Comparison of ENCODE assay signal across 1 cellular context in genomic region chr4:83231620-83232056, GRCh38.
TF ChIP-seq lines count a peak whose summit lies in the region.

No MANE protein-coding gene starts in this region.

TF ChIP-seq in GM12878, 131 proteins besides CTCF, POLR2A, EP300 and RAD21 (continued from another document):
- 0 out of 2 replicates have a peak, but pooled peaks have one; percentile 13 for TF ChIP-seq ZNF687 (IDR thresholded peaks at IDR 0.05)
- peak; percentile 34; the same call in 1 of the 2 replicates for TF ChIP-seq ATF2 (IDR thresholded peaks at IDR 0.05; ENCODE audit: low read length)
- no peak for TF ChIP-seq FOS (IDR thresholded peaks at IDR 0.05; ENCODE audit: borderline replicate concordance, extremely low read depth, insufficient read length)
- no peak for TF ChIP-seq BCL3 (IDR thresholded peaks at IDR 0.05; ENCODE audit: borderline replicate concordance, insufficient read depth, low read depth, low read length, poor library complexity, severe bottlenecking)
- TF ChIP-seq CBFB (IDR thresholded peaks at IDR 0.05; ENCODE audit: low read depth), result peak; percentile 75
- TF ChIP-seq NR2F1 (conservative IDR thresholded peaks at IDR 0.05), result peak; percentile 76; the same call in 1 of the 2 replicates
- TF ChIP-seq MLLT1 (IDR thresholded peaks at IDR 0.05), result peak; percentile 41; the same call in 1 of the 2 replicates
- TF ChIP-seq SKIL (IDR thresholded peaks at IDR 0.05; ENCODE audit: low read depth, poor library complexity, severe bottlenecking), result peak; percentile 90
- TF ChIP-seq E2F4 (IDR thresholded peaks at IDR 0.05; ENCODE audit: low read depth, low read length), result no peak
- TF ChIP-seq IKZF2 (IDR thresholded peaks at IDR 0.05), result peak; percentile 92
- no peak for TF ChIP-seq TCF7 (IDR thresholded peaks at IDR 0.05; ENCODE audit: borderline replicate concordance)
- peak; percentile 49; the same call in 1 of the 2 replicates for TF ChIP-seq SPI1 (IDR thresholded peaks at IDR 0.05; ENCODE audit: borderline replicate concordance, insufficient read depth, low read depth, low read length)
- TF ChIP-seq IKZF1 (conservative IDR thresholded peaks at IDR 0.05), result peak; percentile 90
- TF ChIP-seq SIX5 (IDR thresholded peaks at IDR 0.05; ENCODE audit: low read depth, low read length, severe bottlenecking), result no peak
- 0 out of 2 replicates have a peak, but pooled peaks have one; percentile 15 for TF ChIP-seq NR2C1 (IDR thresholded peaks at IDR 0.05)
- TF ChIP-seq MTA2 (IDR thresholded peaks at IDR 0.05; ENCODE audit: low read depth), result peak; percentile 60
- no peak for TF ChIP-seq ZBTB33 (IDR thresholded peaks at IDR 0.05)
- peak; percentile 38; the same call in 1 of the 2 replicates for TF ChIP-seq ATF7 (IDR thresholded peaks at IDR 0.05; ENCODE audit: low read depth)
- TF ChIP-seq NR2C2 (IDR thresholded peaks at IDR 0.05; ENCODE audit: borderline replicate concordance, control insufficient read depth, insufficient read length, low read depth), result no peak
- TF ChIP-seq JUNB (IDR thresholded peaks at IDR 0.05), result peak; percentile 39
- TF ChIP-seq NFIC (IDR thresholded peaks at IDR 0.05; ENCODE audit: low read depth, low read length), result 0 out of 2 replicates have a peak, but pooled peaks have one; percentile 77
- TF ChIP-seq MEF2A (IDR thresholded peaks at IDR 0.05; ENCODE audit: insufficient read depth, low read depth, low read length), result peak; percentile 32; the same call in 1 of the 2 replicates
- TF ChIP-seq PAX5 (IDR thresholded peaks at IDR 0.05; ENCODE audit: borderline replicate concordance, low read depth, low read length), result peak; percentile 24; the same call in 1 of the 2 replicates
- TF ChIP-seq GATAD2B (conservative IDR thresholded peaks at IDR 0.05; ENCODE audit: low read depth), result peak; percentile 62; the same call in 1 of the 2 replicates
- TF ChIP-seq BCL11A (IDR thresholded peaks at IDR 0.05; ENCODE audit: low read depth, low read length), result peak; percentile 36; the same call in 1 of the 2 replicates
- TF ChIP-seq CEBPB (IDR thresholded peaks at IDR 0.05; ENCODE audit: borderline replicate concordance in 1 of 2, low read depth in 2 of 2, low read length in 2 of 2), result peak in 1 of 2 experiments; percentile 39; a peak in 1 of 4 replicates
